ENCODE assay signal across 22 cellular contexts in genomic region chr4:31929676-31930075, GRCh38.
"Had no signal": no experiment of that assay in that cellular context is flagged by ENCODE, and none has a peak within 500 bp of the region (broad histone marks: within the 10 kb centered on the region; RNA-seq: fewer than 3 reads in every experiment).

No MANE protein-coding gene starts in this region.

- H3K4me1 ChIP-seq: esophagus squamous epithelium, gastrocnemius medialis, lower lobe of right lung, psoas muscle, sigmoid colon, testis, tibial artery had no signal

- DNase-seq: cortex of kidney; dorsolateral prefrontal cortex; effector CD4-positive, alpha-beta T cell; esophagus squamous epithelium; gastrocnemius medialis; head of caudate nucleus; left ventricle myocardium superior; lower lobe of right lung; naive thymus-derived CD8-positive, alpha-beta T cell; nephron progenitor cell; nucleus accumbens; ovary; posterior cingulate gyrus; psoas muscle; right cardiac atrium; sigmoid colon; stimulated activated CD4-positive, alpha-beta T cell treated with anti-CD3 and anti-CD28 coated beads, Interleukin-4, amount 100 ng/mL, for 4 hours; stimulated activated naive CD8-positive, alpha-beta T cell treated with anti-CD3 and anti-CD28 coated beads, Interleukin-15, Interleukin-2, amounts not matched to agents 100 U/mL and 50 U/mL, for 24 hours; substantia nigra; testis; tibial artery had no signal

- H3K27me3 ChIP-seq: dorsolateral prefrontal cortex, esophagus squamous epithelium, gastrocnemius medialis, ovary, sigmoid colon, testis, tibial artery had no signal

- H3K4me3 ChIP-seq: dorsolateral prefrontal cortex, esophagus squamous epithelium, gastrocnemius medialis, lower lobe of right lung, ovary, psoas muscle, sigmoid colon, testis, tibial artery had no signal

- H3K36me3 ChIP-seq: esophagus squamous epithelium, gastrocnemius medialis, lower lobe of right lung, ovary, sigmoid colon, tibial artery had no signal

- H3K9me3 ChIP-seq: esophagus squamous epithelium, gastrocnemius medialis, ovary, psoas muscle, sigmoid colon, testis, tibial artery had no signal

- H3K27ac ChIP-seq: dorsolateral prefrontal cortex, epithelial cell of prostate, esophagus squamous epithelium, gastrocnemius medialis, lower lobe of right lung, ovary, psoas muscle, sigmoid colon, testis, tibial artery had no signal
